13 cellular contexts compared by ENCODE assay signal in the genomic region with DNA sequence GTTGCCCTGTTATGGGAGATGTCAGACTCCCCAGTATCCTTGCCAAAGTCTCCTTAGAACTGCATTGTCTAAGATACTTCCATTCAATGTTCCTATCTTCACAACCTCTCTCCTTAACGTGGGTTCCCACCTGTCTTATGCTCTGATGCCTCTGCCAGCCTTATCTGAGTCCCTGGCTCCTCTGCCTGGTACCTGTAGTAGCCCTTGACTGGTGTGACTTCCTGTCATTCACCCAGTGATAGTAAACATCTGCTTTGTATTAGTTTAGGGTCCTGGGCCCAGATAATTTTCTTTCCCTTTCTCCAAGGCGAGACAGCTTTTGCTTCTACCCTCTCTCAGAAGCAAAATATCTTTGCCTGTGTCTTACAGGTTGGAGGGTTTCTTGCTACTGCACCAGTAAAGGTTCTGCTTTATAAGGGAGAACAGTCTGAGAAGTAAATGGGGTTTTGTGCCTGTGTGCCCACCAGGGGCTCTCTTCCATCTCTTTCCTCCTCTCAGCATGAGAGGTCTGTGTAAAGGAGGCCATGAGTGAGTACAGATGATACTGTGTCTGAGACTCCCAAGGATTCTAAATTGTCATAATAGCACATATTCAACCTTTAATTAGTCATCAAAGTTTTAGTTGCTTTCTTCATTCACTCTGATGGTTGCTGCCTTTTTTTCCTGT.
A peak's percentile ranks its signal among the peaks of the same experiment; 100 is the strongest.
DNase-seq lines count a peak whose midpoint lies in the region; ATAC-seq and TF ChIP-seq lines count a peak whose summit lies in the region.
"Had no signal": no experiment of that assay in that cellular context is flagged by ENCODE, and none has a peak within 500 bp of the region (broad histone marks: within the 10 kb centered on the region; RNA-seq: fewer than 3 reads in every experiment).

No MANE protein-coding gene starts in this region.

- H3K27ac ChIP-seq in WERI-Rb-1 (no peak overlapping the region), neuronal stem cell (replicated peaks; ENCODE audit: low read length) (no peak overlapping the region)
- H3K27ac ChIP-seq: skin epidermis had no signal

- ATAC-seq in HG03175 (IDR thresholded peaks at IDR 0.05; ENCODE audit: unreplicated experiment) (peak; percentile 54), HG03439 (IDR thresholded peaks at IDR 0.05; ENCODE audit: unreplicated experiment) (no peak)
- ATAC-seq: left lobe of liver had no signal

- no peak overlapping the region for H3K23ac ChIP-seq in neuronal stem cell (ENCODE audit: low read depth, low read length, poor library complexity)

- no peak overlapping the region for H2AK5ac ChIP-seq in neuronal stem cell (ENCODE audit: low read depth, low read length)

- no peak overlapping the region for H3K4me2 ChIP-seq in neuronal stem cell (ENCODE audit: insufficient read depth, low read length, poor library complexity, severe bottlenecking)

- H3K9me3 Mint-ChIP-seq in activated T-helper 1 cell treated with anti-CD3 and anti-CD28 coated beads, Interleukin-12 subunit alpha, Interleukin-12 subunit beta, Interleukin-2, Interleukin-4 antibody, amounts not matched to agents 30 ng/mL and 10 ng/mL and 1 ng/mL, durations not matched to agents 14 hours and 24 hours and 36 hours = no peaks in the 10 kb centered on the region

- H2AFZ ChIP-seq in neuronal stem cell (ENCODE audit: low read length) = peak overlapping the region; percentile 52

- no peaks in the 10 kb centered on the region for H3K27me3 Mint-ChIP-seq in activated T-helper 1 cell treated with anti-CD3 and anti-CD28 coated beads, Interleukin-12 subunit alpha, Interleukin-12 subunit beta, Interleukin-2, Interleukin-4 antibody, amounts not matched to agents 30 ng/mL and 10 ng/mL and 1 ng/mL, durations not matched to agents 14 hours and 24 hours and 36 hours (ENCODE audit: insufficient read depth)

- H3K36me3 ChIP-seq in WERI-Rb-1 = no peaks in the 10 kb centered on the region
- H3K36me3 ChIP-seq in neuronal stem cell (replicated peaks in 1 of 2; ENCODE audit: control insufficient read depth in 2 of 2, insufficient read depth in 2 of 2, low read length in 2 of 2) = no peaks in the 10 kb centered on the region

- no peak overlapping the region for H3K18ac ChIP-seq in neuronal stem cell (ENCODE audit: low read length)

- H3K27me3 ChIP-seq in WERI-Rb-1 (ENCODE audit: insufficient read depth, low read depth, severe bottlenecking) (no peaks in the 10 kb centered on the region), neuronal stem cell (ENCODE audit: control insufficient read depth in 3 of 3, insufficient read depth in 3 of 3, low read depth in 1 of 3, low read length in 3 of 3) (no peaks in the 10 kb centered on the region)

- H3K4me3 ChIP-seq in GM12864 (ENCODE audit: low read depth, low read length) (no peak overlapping the region), WERI-Rb-1 (ENCODE audit: low read depth, low read length) (no peak overlapping the region), neuronal stem cell (ENCODE audit: low read length in 2 of 2) (no peak overlapping the region)
- H3K4me3 ChIP-seq: skin epidermis had no signal

- H2BK12ac ChIP-seq in neuronal stem cell (ENCODE audit: low read length) = no peak overlapping the region

- H3K14ac ChIP-seq in neuronal stem cell (ENCODE audit: low read length) = no peak overlapping the region

- no peak overlapping the region for H4K91ac ChIP-seq in neuronal stem cell (ENCODE audit: low read depth, low read length, poor library complexity)

- H2BK5ac ChIP-seq in neuronal stem cell (ENCODE audit: low read length) = no peak overlapping the region

- H3K4me1 ChIP-seq in neuronal stem cell (ENCODE audit: control insufficient read depth in 2 of 2, insufficient read depth in 1 of 2, low read depth in 1 of 2, low read length in 2 of 2) = peaks cover 0 to 1% of the 10 kb centered on the region in 2 donors

- H2BK15ac ChIP-seq in neuronal stem cell (ENCODE audit: low read length) = no peak overlapping the region

- intact Hi-C loops in activated T-helper 1 cell treated with anti-CD3 and anti-CD28 coated beads, Interleukin-12 subunit alpha, Interleukin-12 subunit beta, Interleukin-2, Interleukin-4 antibody, amounts not matched to agents 30 ng/mL and 10 ng/mL and 1 ng/mL, durations not matched to agents 14 hours and 24 hours and 36 hours (cut with micrococcal nuclease) = no loop called here

- WGBS in neuronal stem cell (ENCODE audit: extremely low coverage in 2 of 2, insufficient read length in 2 of 2, insufficient replicate concordance in 1 of 2), 2 donors = no CpG with 5 or more reads among the region's 2 CpGs

- H3K9me3 ChIP-seq in WERI-Rb-1 (ENCODE audit: severe bottlenecking) (no peaks in the 10 kb centered on the region), neuronal stem cell (replicated peaks in 1 of 2; ENCODE audit: control insufficient read depth in 2 of 2, insufficient read depth in 1 of 2, low read depth in 1 of 2, low read length in 2 of 2) (no peaks in the 10 kb centered on the region)

- TF ChIP-seq CTCF in GM12864 (IDR thresholded peaks at IDR 0.05; ENCODE audit: low read depth, low read length, missing control alignments) = peak; percentile 24
- TF ChIP-seq CTCF in WERI-Rb-1 (IDR thresholded peaks at IDR 0.05; ENCODE audit: low read depth, low read length) = peak; percentile 61

- no peaks in the 10 kb centered on the region for H3K36me3 Mint-ChIP-seq in activated T-helper 1 cell treated with anti-CD3 and anti-CD28 coated beads, Interleukin-12 subunit alpha, Interleukin-12 subunit beta, Interleukin-2, Interleukin-4 antibody, amounts not matched to agents 30 ng/mL and 10 ng/mL and 1 ng/mL, durations not matched to agents 14 hours and 24 hours and 36 hours (ENCODE audit: low read depth)

- no peaks in the 10 kb centered on the region for H3K4me1 Mint-ChIP-seq in activated T-helper 1 cell treated with anti-CD3 and anti-CD28 coated beads, Interleukin-12 subunit alpha, Interleukin-12 subunit beta, Interleukin-2, Interleukin-4 antibody, amounts not matched to agents 30 ng/mL and 10 ng/mL and 1 ng/mL, durations not matched to agents 14 hours and 24 hours and 36 hours (ENCODE audit: low read depth)

- no peak overlapping the region for H4K8ac ChIP-seq in neuronal stem cell (ENCODE audit: low read depth, low read length)

- no peaks in the 10 kb centered on the region for H3K79me1 ChIP-seq in neuronal stem cell (ENCODE audit: low read depth, low read length)

- H3K9ac ChIP-seq in neuronal stem cell (ENCODE audit: low read depth, low read length, poor library complexity) = no peak overlapping the region

- H3K4ac ChIP-seq in neuronal stem cell (ENCODE audit: low read length) = no peak overlapping the region

- DNase-seq in GM12864 (ENCODE audit: low read depth) = no peak
- peak; percentile 31 for DNase-seq in WERI-Rb-1
- no peak for DNase-seq in neuronal stem cell (ENCODE audit: low spot score)
- DNase-seq in NCI-H187 (lab: John Stamatoyannopoulos, UW) = no peak
- DNase-seq in activated T-helper 1 cell treated with anti-CD3 and anti-CD28 coated beads, Interleukin-12 subunit alpha, Interleukin-12 subunit beta, Interleukin-2, Interleukin-4 antibody, amounts not matched to agents 30 ng/mL and 10 ng/mL and 1 ng/mL, durations not matched to agents 14 hours and 24 hours and 36 hours (ENCODE audit: low spot score) = no peak
- no peak for DNase-seq in COR-L47 (lab: John Stamatoyannopoulos, UW)
- DNase-seq: activated CD8-positive, alpha-beta memory T cell treated with anti-CD3 and anti-CD28 coated beads, Interleukin-2, amount 50 U/mL, for 48 hours; NCI-H1105; SHP77 treated with DMSO at 0.1 percent for 48 hours had no signal

- no peak overlapping the region for H3K27ac Mint-ChIP-seq in activated T-helper 1 cell treated with anti-CD3 and anti-CD28 coated beads, Interleukin-12 subunit alpha, Interleukin-12 subunit beta, Interleukin-2, Interleukin-4 antibody, amounts not matched to agents 30 ng/mL and 10 ng/mL and 1 ng/mL, durations not matched to agents 14 hours and 24 hours and 36 hours

- H2BK120ac ChIP-seq in neuronal stem cell (ENCODE audit: low read depth, low read length) = no peak overlapping the region

- H3K4me3 Mint-ChIP-seq in activated T-helper 1 cell treated with anti-CD3 and anti-CD28 coated beads, Interleukin-12 subunit alpha, Interleukin-12 subunit beta, Interleukin-2, Interleukin-4 antibody, amounts not matched to agents 30 ng/mL and 10 ng/mL and 1 ng/mL, durations not matched to agents 14 hours and 24 hours and 36 hours = no peak overlapping the region
